16 cellular contexts compared by ENCODE assay signal in the genomic region with DNA sequence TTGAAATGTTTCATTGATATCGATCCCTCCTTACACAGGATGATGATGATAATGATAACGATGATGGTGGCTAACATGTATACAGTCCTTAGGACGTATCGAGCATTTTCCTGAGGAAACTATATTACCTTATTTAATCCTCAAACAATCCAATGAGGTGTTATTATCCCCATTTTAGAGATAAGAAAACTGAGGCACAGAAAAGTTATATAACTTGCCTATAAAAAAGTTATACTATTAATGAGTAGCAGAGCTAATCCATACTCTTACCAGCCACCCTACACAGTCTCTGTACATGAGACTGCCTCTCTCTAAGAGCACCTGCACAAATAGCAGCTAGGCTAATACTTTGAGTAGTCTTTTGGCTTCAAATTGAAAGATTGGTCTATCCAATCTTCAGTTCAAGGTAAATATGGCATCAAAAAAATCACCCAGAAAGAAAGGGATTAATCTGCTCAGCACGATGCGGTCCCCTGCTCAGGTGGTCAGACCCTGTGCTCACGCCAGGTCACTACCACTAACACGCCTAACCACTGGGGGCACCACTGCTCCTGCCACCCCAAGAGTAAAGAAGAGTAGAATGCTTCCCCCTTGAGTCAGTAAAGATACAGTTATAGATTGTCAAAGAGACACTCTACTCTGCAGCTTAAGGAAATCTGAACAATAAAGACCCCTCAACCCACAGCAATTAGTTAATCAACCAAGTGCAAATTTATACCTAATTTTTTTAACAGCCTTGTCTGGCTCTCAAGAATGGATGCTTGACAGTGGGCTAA. TPM values are rescaled to one million over a fixed set of nuclear protein-coding genes. Genes with fewer than 3 reads are reported as not detected.
DNase-seq lines count a peak whose midpoint lies in the region; ATAC-seq and TF ChIP-seq lines count a peak whose summit lies in the region.
"Had no signal": no experiment of that assay in that cellular context is flagged by ENCODE, and none has a peak within 500 bp of the region (broad histone marks: within the 10 kb centered on the region; RNA-seq: fewer than 3 reads in every experiment).

No MANE protein-coding gene starts in this region.

- H3K9ac ChIP-seq in HCT116 (ENCODE audit: low read length) = no peak overlapping the region
- H3K9ac ChIP-seq: parathyroid adenoma had no signal

- H3K4me3 ChIP-seq in BJ (ENCODE audit: low read depth, low read length) (no peak overlapping the region), HCT116 (replicated peaks in 1 of 2; ENCODE audit: low read depth in 1 of 2, low read length in 2 of 2) (no peak overlapping the region), kidney epithelial cell (ENCODE audit: low read depth, low read length) (no peak overlapping the region)

- POLR2A ChIA-PET in BJ (lab: Charles Lee) (no interaction called here), HCT116 (lab: Charles Lee) (no interaction called here)

- no peaks in the 10 kb centered on the region for H4K20me1 ChIP-seq in HCT116 (ENCODE audit: insufficient read depth)

- peak; percentile 10; the same call in 1 of the 2 replicates for TF ChIP-seq RAD21 in HCT116 (IDR thresholded peaks at IDR 0.05; ENCODE audit: low read depth)

- H3K9me3 ChIP-seq in HCT116 (ENCODE audit: control insufficient read depth in 1 of 2, insufficient read depth in 1 of 2, low read depth in 1 of 2, low read length in 2 of 2) = no peaks in the 10 kb centered on the region

- RAD21 ChIA-PET in HCT116 (lab: Charles Lee; ENCODE audit: low non-redundant PET in 1 of 2, low total read pairs in 2 of 2, uncharacterized antibody in 2 of 2, unreplicated experiment in 2 of 2) = no interaction called here

- TF ChIP-seq CTCF in BJ (IDR thresholded peaks at IDR 0.05; ENCODE audit: insufficient read depth, low read depth, low read length) (peak; percentile 21; the same call in 1 of the 2 replicates), HCT116 (IDR thresholded peaks at IDR 0.05 in 2 of 3, conservative IDR thresholded peaks at IDR 0.05 in 1 of 3; ENCODE audit: borderline replicate concordance in 1 of 3, insufficient read depth in 1 of 3, low read depth in 2 of 3, low read length in 2 of 3) (peak; percentile 50 to 66 (median 63); a peak in 5 of 6 replicates), VCaP (conservative IDR thresholded peaks at IDR 0.05) (peak; percentile 13; the same call in 1 of the 2 replicates), kidney epithelial cell (IDR thresholded peaks at IDR 0.05; ENCODE audit: insufficient read depth, low read length, poor library complexity, severe bottlenecking) (peak; percentile 21)

- H3K36me3 ChIP-seq in BJ (ENCODE audit: control insufficient read depth, insufficient read depth, low read length) (peaks cover 22% of the 10 kb centered on the region), HCT116 (ENCODE audit: control insufficient read depth in 1 of 2, insufficient read depth in 2 of 2, low read length in 2 of 2) (peaks cover 7 to 39% of the 10 kb centered on the region in 2 experiments; a peak in 3 of 4 replicates), kidney epithelial cell (ENCODE audit: control insufficient read depth, insufficient read depth, low read length) (no peaks in the 10 kb centered on the region)

- H3K27me3 ChIP-seq in BJ (ENCODE audit: control insufficient read depth, insufficient read depth, low read length) (no peaks in the 10 kb centered on the region), HCT116 (ENCODE audit: insufficient read depth, low read length) (no peaks in the 10 kb centered on the region), kidney epithelial cell (ENCODE audit: control insufficient read depth, insufficient read depth, low read length) (no peaks in the 10 kb centered on the region)

- no peak overlapping the region for H3K27ac ChIP-seq in HCT116 (ENCODE audit: low read depth, low read length)
- no peak overlapping the region for H3K27ac ChIP-seq in VCaP
- H3K27ac ChIP-seq: parathyroid adenoma had no signal

- no peak overlapping the region for H2AFZ ChIP-seq in HCT116 (ENCODE audit: low read depth, low read length, poor library complexity, severe bottlenecking)
- H2AFZ ChIP-seq: parathyroid adenoma had no signal

- no peaks in the 10 kb centered on the region for H3K4me1 ChIP-seq in HCT116 (ENCODE audit: control insufficient read depth in 1 of 2, insufficient read depth in 2 of 2, low read length in 2 of 2)
- H3K4me1 ChIP-seq: parathyroid adenoma had no signal

- no TSS peak for BruUV-seq in HCT116 (replicated peaks; lab: Mats Ljungman, UMichigan)

- H3K79me2 ChIP-seq in HCT116 (ENCODE audit: insufficient read depth, low read length) = no peaks in the 10 kb centered on the region
- H3K79me2 ChIP-seq: parathyroid adenoma had no signal

- intact Hi-C loops in HCT116 (cut with micrococcal nuclease) = no loop called here

- ATAC-seq in HCT116 = peak; percentile 89
- ATAC-seq in HG03469 (IDR thresholded peaks at IDR 0.05; ENCODE audit: unreplicated experiment) = no peak
- no peak for ATAC-seq in HG03565 (IDR thresholded peaks at IDR 0.05; ENCODE audit: unreplicated experiment)

- no peak for TF ChIP-seq POLR2A in HCT116 (IDR thresholded peaks at IDR 0.05; ENCODE audit: borderline replicate concordance, extremely low read depth, insufficient read depth, insufficient read length)

- CTCF ChIA-PET in BJ (lab: Yijun Ruan, JAX) (interaction anchor here (0.6 to 1.3 kb wide), 5 partner anchors 9 to 32 kb away, joined by 3 to 5 read pairs (median 4); no protein-coding TSS in a partner anchor), HCT116 (lab: Charles Lee) (interaction anchor here (1.4 to 1.9 kb wide), 2 partner anchors 30 to 32 kb away, joined by 3 to 4 read pairs; no protein-coding TSS in a partner anchor)

- DNase-seq in BJ (ENCODE audit: low read depth) = no peak
- DNase-seq in HCT116 (ENCODE audit: low read depth, low spot score) = no peak
- DNase-seq in kidney epithelial cell (ENCODE audit: low read depth) = no peak
- no peak for DNase-seq in activated gamma-delta T cell treated with Interleukin-2 at 50 U/mL for 16 hours
- DNase-seq in stimulated activated CD4-positive, alpha-beta T cell treated with anti-CD3 and anti-CD28 coated beads, Interleukin-4, amount 100 ng/mL, for 4 hours = no peak
- DNase-seq: effector CD4-positive, alpha-beta T cell; HCEC 1CT; IMR-90; NCI-H187 treated with DMSO at 0.1 percent for 48 hours; stimulated activated naive CD4-positive, alpha-beta T cell treated with Interleukin-2 at 50 U/mL for 16 hours had no signal

- no peaks in the 10 kb centered on the region for H3K9me2 ChIP-seq in HCT116 (ENCODE audit: insufficient read depth)

- no peak overlapping the region for H3K4me2 ChIP-seq in HCT116 (ENCODE audit: low read length)

TF ChIP-seq in HCT116, 20 proteins besides CTCF, POLR2A, EP300 and RAD21 (continues in another document):
- TF ChIP-seq ZFX (IDR thresholded peaks at IDR 0.05) (no peak), EZH2phosphoT487 (IDR thresholded peaks at IDR 0.05; ENCODE audit: borderline replicate concordance) (no peak), CEBPB (IDR thresholded peaks at IDR 0.05; ENCODE audit: low read depth) (no peak), EZH2 (IDR thresholded peaks at IDR 0.05) (no peak)
- TF ChIP-seq, protein P1, sequence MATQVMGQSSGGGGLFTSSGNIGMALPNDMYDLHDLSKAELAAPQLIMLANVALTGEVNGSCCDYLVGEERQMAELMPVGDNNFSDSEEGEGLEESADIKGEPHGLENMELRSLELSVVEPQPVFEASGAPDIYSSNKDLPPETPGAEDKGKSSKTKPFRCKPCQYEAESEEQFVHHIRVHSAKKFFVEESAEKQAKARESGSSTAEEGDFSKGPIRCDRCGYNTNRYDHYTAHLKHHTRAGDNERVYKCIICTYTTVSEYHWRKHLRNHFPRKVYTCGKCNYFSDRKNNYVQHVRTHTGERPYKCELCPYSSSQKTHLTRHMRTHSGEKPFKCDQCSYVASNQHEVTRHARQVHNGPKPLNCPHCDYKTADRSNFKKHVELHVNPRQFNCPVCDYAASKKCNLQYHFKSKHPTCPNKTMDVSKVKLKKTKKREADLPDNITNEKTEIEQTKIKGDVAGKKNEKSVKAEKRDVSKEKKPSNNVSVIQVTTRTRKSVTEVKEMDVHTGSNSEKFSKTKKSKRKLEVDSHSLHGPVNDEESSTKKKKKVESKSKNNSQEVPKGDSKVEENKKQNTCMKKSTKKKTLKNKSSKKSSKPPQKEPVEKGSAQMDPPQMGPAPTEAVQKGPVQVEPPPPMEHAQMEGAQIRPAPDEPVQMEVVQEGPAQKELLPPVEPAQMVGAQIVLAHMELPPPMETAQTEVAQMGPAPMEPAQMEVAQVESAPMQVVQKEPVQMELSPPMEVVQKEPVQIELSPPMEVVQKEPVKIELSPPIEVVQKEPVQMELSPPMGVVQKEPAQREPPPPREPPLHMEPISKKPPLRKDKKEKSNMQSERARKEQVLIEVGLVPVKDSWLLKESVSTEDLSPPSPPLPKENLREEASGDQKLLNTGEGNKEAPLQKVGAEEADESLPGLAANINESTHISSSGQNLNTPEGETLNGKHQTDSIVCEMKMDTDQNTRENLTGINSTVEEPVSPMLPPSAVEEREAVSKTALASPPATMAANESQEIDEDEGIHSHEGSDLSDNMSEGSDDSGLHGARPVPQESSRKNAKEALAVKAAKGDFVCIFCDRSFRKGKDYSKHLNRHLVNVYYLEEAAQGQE (IDR thresholded peaks at IDR 0.05; ENCODE audit: low read depth) = no peak
- TF ChIP-seq, protein P2, sequence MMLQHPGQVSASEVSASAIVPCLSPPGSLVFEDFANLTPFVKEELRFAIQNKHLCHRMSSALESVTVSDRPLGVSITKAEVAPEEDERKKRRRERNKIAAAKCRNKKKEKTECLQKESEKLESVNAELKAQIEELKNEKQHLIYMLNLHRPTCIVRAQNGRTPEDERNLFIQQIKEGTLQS (IDR thresholded peaks at IDR 0.05) = no peak
- TF ChIP-seq, protein P3, sequence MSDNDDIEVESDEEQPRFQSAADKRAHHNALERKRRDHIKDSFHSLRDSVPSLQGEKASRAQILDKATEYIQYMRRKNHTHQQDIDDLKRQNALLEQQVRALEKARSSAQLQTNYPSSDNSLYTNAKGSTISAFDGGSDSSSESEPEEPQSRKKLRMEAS (IDR thresholded peaks at IDR 0.05) = no peak

RNA-seq across cellular contexts. Expression of a gene that starts 15.0 kb away (rescaled TPM):
- 14.5 and 16.3 TPM in 2 replicates for polyA plus RNA-seq in BJ (2011; rRNA removed)
- 15.4 and 18.7 TPM in 2 replicates for polyA minus RNA-seq in BJ (2011; rRNA and poly(A)+ RNA removed)
- total RNA-seq in HCT116 (2021; ENCODE audit: unreplicated experiment) (43.4 TPM), kidney epithelial cell (9.4 and 14.1 TPM in 2 replicates)
- polyA plus RNA-seq in HCT116 (2012) = 22.1 and 25.9 TPM in 2 replicates

RNA-seq across cellular contexts. Expression of a gene that starts 33.0 kb away (rescaled TPM):
- not detected in 2 replicates for polyA plus RNA-seq in BJ (2011; rRNA removed)
- polyA minus RNA-seq in BJ (2011; rRNA and poly(A)+ RNA removed) = not detected in 2 replicates
- total RNA-seq in HCT116 (2021; ENCODE audit: unreplicated experiment) = not detected
- polyA plus RNA-seq in HCT116 (2012) = 0.04 and 0.09 TPM in 2 replicates
- not detected in 2 replicates for total RNA-seq in kidney epithelial cell
- total RNA-seq: IMR-90; lower leg skin; T-helper 1 cell treated with Interleukin-12 subunit alpha and Interleukin-12 subunit beta and Interleukin-4 antibody, amounts not matched to agents 30 ng/mL and 1 ng/mL, for 36 hours had no signal
- polyA plus RNA-seq: IMR-90 had no signal

RNA-seq across cellular contexts. Expression of a gene that starts 38.9 kb away (rescaled TPM):
- polyA plus RNA-seq in BJ (2011; rRNA removed) = not detected in 2 replicates
- not detected in 2 replicates for polyA minus RNA-seq in BJ (2011; rRNA and poly(A)+ RNA removed)
- total RNA-seq in HCT116 (2021; ENCODE audit: unreplicated experiment) (not detected), kidney epithelial cell (not detected in 2 replicates)
- polyA plus RNA-seq in HCT116 (2012) = not detected in 2 replicates
- total RNA-seq: IMR-90; lower leg skin; T-helper 1 cell treated with Interleukin-12 subunit alpha and Interleukin-12 subunit beta and Interleukin-4 antibody, amounts not matched to agents 30 ng/mL and 1 ng/mL, for 36 hours had no signal
- polyA plus RNA-seq: IMR-90 had no signal

RNA-seq across cellular contexts. Expression of a gene that starts 58.4 kb away (rescaled TPM):
- not detected in 2 replicates for polyA plus RNA-seq in BJ (2011; rRNA removed)
- polyA minus RNA-seq in BJ (2011; rRNA and poly(A)+ RNA removed) = not detected in 2 replicates
- not detected for total RNA-seq in HCT116 (2021; ENCODE audit: unreplicated experiment)
- not detected in 2 replicates for polyA plus RNA-seq in HCT116 (2012)
- 7.3 and 9.4 TPM in 2 replicates for total RNA-seq in kidney epithelial cell
- total RNA-seq: IMR-90 had no signal
- polyA plus RNA-seq: IMR-90 had no signal

Comparison
In these comparisons a context has a peak if more than half of its experiments do, and no peak if none do; other contexts are left out.
1. CTCF ChIP-seq: peak in every context shown above with its lines; median percentile 63 in HCT116; 21 in BJ; 21 in kidney epithelial cell; 13 in VCaP.